ENCODE assay signal across 29 cellular contexts in genomic region chr4:104417483-104417882, GRCh38.
"Had no signal": no experiment of that assay in that cellular context is flagged by ENCODE, and none has a peak within 500 bp of the region (broad histone marks: within the 10 kb centered on the region; RNA-seq: fewer than 3 reads in every experiment).

No MANE protein-coding gene starts in this region.

- H3K36me3 ChIP-seq: pancreas, prostate gland, thoracic aorta, upper lobe of left lung, vagina, WERI-Rb-1 had no signal

- H3K4me3 ChIP-seq: pancreas, prostate gland, skin epidermis, thoracic aorta, upper lobe of left lung, vagina had no signal

- H3K27ac ChIP-seq: prostate gland, skin epidermis, thoracic aorta, upper lobe of left lung, vagina, WERI-Rb-1 had no signal

- DNase-seq: activated CD4-positive, alpha-beta memory T cell treated with anti-CD3 and anti-CD28 coated beads for 36 hours; activated CD4-positive, alpha-beta T cell treated with anti-CD3 and anti-CD28 coated beads, Interleukin-2, amount 10 ng/mL, durations not matched to agents 24 days and 14 days; activated CD8-positive, alpha-beta memory T cell treated with anti-CD3 and anti-CD28 coated beads, Interleukin-2, amount 50 U/mL, for 48 hours; activated gamma-delta T cell; activated naive CD4-positive, alpha-beta T cell treated with anti-CD3 and anti-CD28 coated beads, Interleukin-2, amount 50 U/mL, for 16 hours; activated naive CD8-positive, alpha-beta T cell treated with anti-CD3 and anti-CD28 coated beads, Interleukin-2, amount 50 U/mL, for 24 hours; activated T-cell treated with anti-CD3 and anti-CD28 coated beads, Interleukin-2, amount 50 U/mL, for 24 hours; amygdala; central memory CD4-positive, alpha-beta T cell; dermis blood vessel endothelial cell; effector CD8-positive, alpha-beta T cell; glutamatergic neuron; left cardiac atrium; mesenchymal stem cell; nucleus accumbens; retina; stimulated activated CD4-positive, alpha-beta T cell treated with anti-CD3 and anti-CD28 coated beads, Interleukin-4, amount 100 ng/mL, for 24 hours; SW 1271; T-helper 9 cell; upper lobe of left lung; WERI-Rb-1 had no signal

- H3K27me3 ChIP-seq: pancreas, upper lobe of left lung, vagina had no signal

- ATAC-seq: activated CD4-positive, CD25-positive, alpha-beta regulatory T cell treated with anti-CD3 and anti-CD28 coated beads, Interleukin-2, amount 50 U/mL, for 24 hours; activated naive CD8-positive, alpha-beta T cell treated with anti-CD3 and anti-CD28 coated beads, Interleukin-2, amount 50 U/mL, for 24 hours; left cardiac atrium; sciatic nerve; stimulated activated effector memory CD8-positive, alpha-beta T cell treated with anti-CD3 and anti-CD28 coated beads, Interleukin-12 subunit alpha, Interleukin-12 subunit beta, amount 100 ng/mL, for 72 hours had no signal

- H3K9me3 ChIP-seq: prostate gland, thoracic aorta, upper lobe of left lung, vagina had no signal

- H3K4me1 ChIP-seq: prostate gland, upper lobe of left lung had no signal
